In genomic region chr6:130964808-130965604, GRCh38 we compare ENCODE assay signal across 23 cellular contexts.
DNase-seq lines count a peak whose midpoint lies in the region; ATAC-seq and TF ChIP-seq lines count a peak whose summit lies in the region.
"Had no signal": no experiment of that assay in that cellular context is flagged by ENCODE, and none has a peak within 500 bp of the region (broad histone marks: within the 10 kb centered on the region; RNA-seq: fewer than 3 reads in every experiment).

No MANE protein-coding gene starts in this region.

- H3K9me3 Mint-ChIP-seq in activated T-cell treated with anti-CD3 and anti-CD28 coated beads, Interleukin-2, amount 50 U/mL, for 72 hours: peaks cover 0 to 2% of the 10 kb centered on the region in 2 donors
- H3K9me3 Mint-ChIP-seq: activated CD8-positive, alpha-beta T cell treated with anti-CD3 and anti-CD28 coated beads for 36 hours; activated T-helper 1 cell treated with anti-CD3 and anti-CD28 coated beads, Interleukin-12 subunit alpha, Interleukin-12 subunit beta, Interleukin-2, Interleukin-4 antibody, amounts not matched to agents 30 ng/mL and 10 ng/mL and 1 ng/mL, durations not matched to agents 14 hours and 24 hours and 36 hours; nephron had no signal

- no peaks in the 10 kb centered on the region for H3K36me3 Mint-ChIP-seq in activated T-cell treated with anti-CD3 and anti-CD28 coated beads, Interleukin-2, amount 50 U/mL, for 72 hours (ENCODE audit: insufficient read depth in 2 of 2)

- no peak overlapping the region for H3K9ac ChIP-seq in SK-N-MC (ENCODE audit: insufficient read length)

- no peaks in the 10 kb centered on the region for H3K36me3 ChIP-seq in SK-N-MC (ENCODE audit: insufficient read depth, low read length)
- H3K36me3 ChIP-seq in BE2C: no peaks in the 10 kb centered on the region
- no peaks in the 10 kb centered on the region for H3K36me3 ChIP-seq in HAP-1 (replicated peaks)
- H3K36me3 ChIP-seq: breast epithelium had no signal

- H3K27me3 ChIP-seq in BE2C (no peaks in the 10 kb centered on the region), HAP-1 (ENCODE audit: low read depth) (no peaks in the 10 kb centered on the region)
- H3K27me3 ChIP-seq: breast epithelium had no signal

- no peak overlapping the region for H3K27ac Mint-ChIP-seq in activated T-cell treated with anti-CD3 and anti-CD28 coated beads, Interleukin-2, amount 50 U/mL, for 72 hours
- H3K27ac Mint-ChIP-seq: activated CD8-positive, alpha-beta T cell treated with anti-CD3 and anti-CD28 coated beads for 36 hours; activated T-helper 1 cell treated with anti-CD3 and anti-CD28 coated beads, Interleukin-12 subunit alpha, Interleukin-12 subunit beta, Interleukin-2, Interleukin-4 antibody, amounts not matched to agents 30 ng/mL and 10 ng/mL and 1 ng/mL, durations not matched to agents 14 hours and 24 hours and 36 hours; nephron had no signal

- no peak for TF ChIP-seq CTCF in BE2C (IDR thresholded peaks at IDR 0.05; ENCODE audit: low read depth, low read length)

- no peak overlapping the region for H3K4me3 Mint-ChIP-seq in activated T-cell treated with anti-CD3 and anti-CD28 coated beads, Interleukin-2, amount 50 U/mL, for 72 hours
- H3K4me3 Mint-ChIP-seq: activated CD8-positive, alpha-beta T cell treated with anti-CD3 and anti-CD28 coated beads for 36 hours; activated T-helper 1 cell treated with anti-CD3 and anti-CD28 coated beads, Interleukin-12 subunit alpha, Interleukin-12 subunit beta, Interleukin-2, Interleukin-4 antibody, amounts not matched to agents 30 ng/mL and 10 ng/mL and 1 ng/mL, durations not matched to agents 14 hours and 24 hours and 36 hours; nephron had no signal

- no peak for DNase-seq in activated T-cell treated with anti-CD3 and anti-CD28 coated beads, Interleukin-2, amount 50 U/mL, for 72 hours
- no peak for DNase-seq in activated T-cell treated with anti-CD3 and anti-CD28 coated beads for 4 hours
- DNase-seq in SK-N-MC (ENCODE audit: low read depth, low spot score): no peak
- no peak for DNase-seq in BE2C
- DNase-seq in NAMALWA (ENCODE audit: low spot score): no peak
- DNase-seq in HAP-1 (ENCODE audit: low spot score in 2 of 2): no peak
- DNase-seq in SW 1271 (lab: John Stamatoyannopoulos, UW): no peak
- DNase-seq: 8988T; activated CD8-positive, alpha-beta T cell treated with anti-CD3 and anti-CD28 coated beads for 36 hours; C1 segment of cervical spinal cord; DMS153; foreskin melanocyte; kidney glomerular epithelial cell; mesendoderm; NCI-H1105 treated with DMSO at 0.1 percent for 48 hours; NCI-H526 treated with DMSO at 0.1 percent for 48 hours; posterior cingulate gyrus; SIG-M5; stimulated activated CD4-positive, alpha-beta T cell treated with anti-CD3 and anti-CD28 coated beads, Interleukin-2, amount 100 ng/mL, for 48 hours had no signal

- H3K27ac ChIP-seq in SK-N-MC: 0 out of 2 replicates have a peak overlapping the region, but pooled peaks have one; percentile 42

- in situ Hi-C loops in HAP-1 (cut with MboI; ENCODE audit: low sequenced_read_pairs): no loop called here

- H3K4me3 ChIP-seq in SK-N-MC (no peak overlapping the region), BE2C (ENCODE audit: low read depth, low read length) (no peak overlapping the region), HAP-1 (no peak overlapping the region)
- H3K4me3 ChIP-seq: breast epithelium had no signal

- no peaks in the 10 kb centered on the region for H3K27me3 Mint-ChIP-seq in activated T-cell treated with anti-CD3 and anti-CD28 coated beads, Interleukin-2, amount 50 U/mL, for 72 hours (ENCODE audit: low read depth)
- H3K27me3 Mint-ChIP-seq: activated CD8-positive, alpha-beta T cell treated with anti-CD3 and anti-CD28 coated beads for 36 hours had no signal

- peak; percentile 31 to 38 for ATAC-seq in activated T-cell treated with anti-CD3 and anti-CD28 coated beads, Interleukin-2, amount 50 U/mL, for 72 hours (replicated peaks in 1 of 2)
- ATAC-seq in HG02759 (IDR thresholded peaks at IDR 0.05; ENCODE audit: unreplicated experiment): peak; percentile 49
- ATAC-seq: activated CD8-positive, alpha-beta T cell treated with anti-CD3 and anti-CD28 coated beads for 36 hours had no signal

- H3K4me1 ChIP-seq in BE2C: no peaks in the 10 kb centered on the region
- peaks cover 11% of the 10 kb centered on the region for H3K4me1 ChIP-seq in HAP-1
- H3K4me1 ChIP-seq: breast epithelium had no signal

- H3K9me3 ChIP-seq in SK-N-MC (ENCODE audit: low read depth, low read length): no peaks in the 10 kb centered on the region
- no peaks in the 10 kb centered on the region for H3K9me3 ChIP-seq in BE2C
- H3K9me3 ChIP-seq in HAP-1: no peaks in the 10 kb centered on the region
- H3K9me3 ChIP-seq: breast epithelium had no signal

- H3K4me1 Mint-ChIP-seq in activated T-cell treated with anti-CD3 and anti-CD28 coated beads, Interleukin-2, amount 50 U/mL, for 72 hours (ENCODE audit: low read depth): no peaks in the 10 kb centered on the region
